In the genomic region with DNA sequence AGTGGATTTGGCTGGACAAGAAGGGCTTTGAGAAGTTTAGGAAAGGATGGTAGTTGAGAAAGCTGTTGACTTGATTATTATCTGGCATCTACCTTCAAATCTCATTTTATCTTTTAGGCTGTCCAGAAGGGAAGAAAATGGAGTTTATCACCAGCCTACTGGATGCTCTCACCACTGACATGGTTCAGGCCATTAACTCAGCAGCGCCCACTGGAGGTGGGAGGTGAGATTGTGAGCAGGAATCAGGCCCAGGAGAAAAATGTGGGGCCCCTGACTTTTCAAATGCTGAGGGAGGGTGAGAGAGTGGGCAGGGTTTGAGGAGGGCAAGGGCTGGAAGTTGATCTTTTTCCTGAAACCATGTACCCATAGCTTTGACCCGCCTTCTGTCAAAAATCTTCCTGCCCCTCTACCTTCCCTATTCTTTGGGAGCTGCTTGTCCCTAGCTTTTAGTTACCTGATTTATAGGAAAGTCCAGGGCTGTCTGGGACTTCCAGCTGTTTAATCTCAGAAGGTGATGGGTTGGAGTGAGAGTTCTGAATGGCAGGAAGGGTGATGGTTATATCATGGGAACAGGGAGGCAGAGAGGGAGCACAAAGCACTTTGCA, we compare ENCODE assay signal across 8 cellular contexts.
DNase-seq lines count a peak whose midpoint lies in the region; ATAC-seq and TF ChIP-seq lines count a peak whose summit lies in the region.

No MANE protein-coding gene starts in this region.

- H3K27me3 ChIP-seq in heart left ventricle = peaks cover 0 to 16% (median 0%) of the 10 kb centered on the region in 9 donors
- no peaks in the 10 kb centered on the region for H3K27me3 ChIP-seq in NT2/D1 (ENCODE audit: insufficient read depth, insufficient read length)

- H3K4me3 ChIP-seq in heart left ventricle = no peak overlapping the region
- H3K4me3 ChIP-seq in NT2/D1 (ENCODE audit: insufficient read length, low read depth) = no peak overlapping the region
- no peak overlapping the region for H3K4me3 ChIP-seq in retinal pigment epithelial cell (ENCODE audit: low read length)

- H3K27ac ChIP-seq in heart left ventricle = no peak overlapping the region

- intact Hi-C loops in heart left ventricle (cut with DNase I) (no loop called here), Right ventricle myocardium superior (cut with DNase I) (no loop called here)

- TF ChIP-seq CTCF in heart left ventricle (IDR thresholded peaks at IDR 0.05) (peak in 8 of 12 donors; percentile 13 to 45 (median 38)), retinal pigment epithelial cell (conservative IDR thresholded peaks at IDR 0.05; ENCODE audit: low read depth, low read length) (peak; percentile 66)

- H3K9me3 ChIP-seq in heart left ventricle (no peaks in the 10 kb centered on the region), NT2/D1 (ENCODE audit: insufficient read depth, low read length) (no peaks in the 10 kb centered on the region)

- H3K4me1 ChIP-seq in heart left ventricle (peaks cover 0 to 6% (median 0%) of the 10 kb centered on the region in 12 donors), NT2/D1 (ENCODE audit: insufficient read depth, insufficient read length) (peaks cover under 1% of the 10 kb centered on the region)

- no peaks in the 10 kb centered on the region for H3K36me3 ChIP-seq in heart left ventricle
- no peaks in the 10 kb centered on the region for H3K36me3 ChIP-seq in NT2/D1 (ENCODE audit: insufficient read depth, insufficient read length, low read length)

- no peak for ATAC-seq in heart left ventricle
- no peak for ATAC-seq in Right ventricle myocardium superior (ENCODE audit: poor library complexity)
- ATAC-seq in HG03432 (IDR thresholded peaks at IDR 0.05; ENCODE audit: unreplicated experiment) = no peak
- no peak for ATAC-seq in GM21786 (IDR thresholded peaks at IDR 0.05; ENCODE audit: unreplicated experiment)

- DNase-seq in heart left ventricle (no peak), Right ventricle myocardium superior (no peak), NT2/D1 (ENCODE audit: low read depth, low spot score) (peak; percentile 32), erythroblast (lab: John Stamatoyannopoulos, UW) (peak; percentile 26 to 60), retinal pigment epithelial cell (ENCODE audit: low read depth) (no peak), kidney glomerular epithelial cell (lab: John Stamatoyannopoulos, UW) (no peak)

- H3K9ac ChIP-seq in NT2/D1 (ENCODE audit: insufficient read length, low read depth) = no peak overlapping the region

- 55 to 62% (median 56%) methylated on average over 2 of the region's 2 CpGs for WGBS in heart left ventricle, 4 donors

- TF ChIP-seq POLR2A in heart left ventricle (IDR thresholded peaks at IDR 0.05) (no peak), erythroblast (IDR thresholded peaks at IDR 0.05; ENCODE audit: low read length) (no peak)

Comparison
In these comparisons a context has a peak if more than half of its experiments do, and no peak if none do; other contexts are left out.
1. DNase-seq: peak in NT2/D1 (single experiment) and erythroblast (2 of 2); none in heart left ventricle (0 of 5), Right ventricle myocardium superior (single experiment), retinal pigment epithelial cell (single experiment) and kidney glomerular epithelial cell (single experiment).